ENCODE assay signal across 1 cellular context in genomic region chr10:110918633-110919348, GRCh38.
TF ChIP-seq lines count a peak whose summit lies in the region.

Gene BBIP1, minus strand, starts transcription at chr10:110919180. Its CDS starts 1,023 bp downstream, at chr10:110918157.

TF ChIP-seq in H1, 55 proteins besides CTCF, POLR2A, EP300 and RAD21 (continued from another document):
- TF ChIP-seq SP2 (IDR thresholded peaks at IDR 0.05; ENCODE audit: low read length): peak; percentile 83; the same call in 1 of the 2 replicates
- TF ChIP-seq FOSL1 (IDR thresholded peaks at IDR 0.05; ENCODE audit: insufficient read depth, low read depth, low read length): no peak
- no peak for TF ChIP-seq CHD2 (IDR thresholded peaks at IDR 0.05; ENCODE audit: low read length)
- TF ChIP-seq RFX5 (IDR thresholded peaks at IDR 0.05; ENCODE audit: borderline replicate concordance, low read depth, low read length): no peak
- no peak for TF ChIP-seq EZH2 (IDR thresholded peaks at IDR 0.05; ENCODE audit: low read depth, low read length, severe bottlenecking)
- no peak for TF ChIP-seq CHD1 (IDR thresholded peaks at IDR 0.05; ENCODE audit: low read depth, low read length)
- no peak for TF ChIP-seq ZNF274 (IDR thresholded peaks at IDR 0.05; ENCODE audit: borderline replicate concordance, extremely low read depth, low read length)
- TF ChIP-seq CBX8 (IDR thresholded peaks at IDR 0.05; ENCODE audit: borderline replicate concordance, low read depth, low read length): no peak
- no peak for TF ChIP-seq E2F6 (IDR thresholded peaks at IDR 0.05)
- no peak for TF ChIP-seq BACH1 (IDR thresholded peaks at IDR 0.05; ENCODE audit: low read length)
- no peak for TF ChIP-seq MAFK (IDR thresholded peaks at IDR 0.05; ENCODE audit: low read depth, low read length)
- peak; percentile 89 for TF ChIP-seq GABPA (IDR thresholded peaks at IDR 0.05; ENCODE audit: borderline replicate concordance, insufficient read depth, low read length)
- no peak for TF ChIP-seq CEBPB (IDR thresholded peaks at IDR 0.05; ENCODE audit: low read depth, low read length)
- 0 out of 2 replicates have a peak, but pooled peaks have one; percentile 33 for TF ChIP-seq JUN (IDR thresholded peaks at IDR 0.05; ENCODE audit: low read depth, low read length)
- TF ChIP-seq RXRA (IDR thresholded peaks at IDR 0.05; ENCODE audit: insufficient read depth, low read depth, low read length): no peak
- TF ChIP-seq KDM4A (IDR thresholded peaks at IDR 0.05; ENCODE audit: low read depth, low read length, severe bottlenecking): peak; percentile 41
- no peak for TF ChIP-seq RNF2 (IDR thresholded peaks at IDR 0.05; ENCODE audit: borderline replicate concordance, low read depth, low read length, missing control alignments, poor library complexity, severe bottlenecking)
- TF ChIP-seq SP4 (IDR thresholded peaks at IDR 0.05; ENCODE audit: low read length): peak; percentile 83
- peak in 1 of 2 experiments; percentile 20; a peak in 1 of 4 replicates for TF ChIP-seq HDAC2 (IDR thresholded peaks at IDR 0.05; ENCODE audit: borderline replicate concordance in 1 of 2, low read depth in 2 of 2, low read length in 2 of 2)
- TF ChIP-seq TBP (IDR thresholded peaks at IDR 0.05; ENCODE audit: low read depth, low read length): peak; percentile 58
- peak; percentile 99 for TF ChIP-seq YY1 (IDR thresholded peaks at IDR 0.05; ENCODE audit: low read depth, low read length)
- TF ChIP-seq BCL11A (IDR thresholded peaks at IDR 0.05; ENCODE audit: low read depth in 2 of 2, low read length in 2 of 2): no peak
- no peak for TF ChIP-seq NRF1 (IDR thresholded peaks at IDR 0.05; ENCODE audit: low read depth, low read length)
- no peak for TF ChIP-seq NANOG (IDR thresholded peaks at IDR 0.05; ENCODE audit: insufficient read depth, low read depth, low read length, poor library complexity, severe bottlenecking)
- TF ChIP-seq POU5F1 (IDR thresholded peaks at IDR 0.05; ENCODE audit: low read depth, low read length): no peak
- TF ChIP-seq HDAC6 (IDR thresholded peaks at IDR 0.05; ENCODE audit: low read depth, low read length): no peak
- TF ChIP-seq CHD7 (IDR thresholded peaks at IDR 0.05; ENCODE audit: insufficient replicate concordance, low read length): no peak
- no peak for TF ChIP-seq SUZ12 (IDR thresholded peaks at IDR 0.05; ENCODE audit: low read length)
- TF ChIP-seq, protein P1, sequence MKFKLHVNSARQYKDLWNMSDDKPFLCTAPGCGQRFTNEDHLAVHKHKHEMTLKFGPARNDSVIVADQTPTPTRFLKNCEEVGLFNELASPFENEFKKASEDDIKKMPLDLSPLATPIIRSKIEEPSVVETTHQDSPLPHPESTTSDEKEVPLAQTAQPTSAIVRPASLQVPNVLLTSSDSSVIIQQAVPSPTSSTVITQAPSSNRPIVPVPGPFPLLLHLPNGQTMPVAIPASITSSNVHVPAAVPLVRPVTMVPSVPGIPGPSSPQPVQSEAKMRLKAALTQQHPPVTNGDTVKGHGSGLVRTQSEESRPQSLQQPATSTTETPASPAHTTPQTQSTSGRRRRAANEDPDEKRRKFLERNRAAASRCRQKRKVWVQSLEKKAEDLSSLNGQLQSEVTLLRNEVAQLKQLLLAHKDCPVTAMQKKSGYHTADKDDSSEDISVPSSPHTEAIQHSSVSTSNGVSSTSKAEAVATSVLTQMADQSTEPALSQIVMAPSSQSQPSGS (IDR thresholded peaks at IDR 0.05; ENCODE audit: low read length): peak; percentile 90
- peak; percentile 94 for TF ChIP-seq EGR1 (IDR thresholded peaks at IDR 0.05; ENCODE audit: borderline replicate concordance, low read depth, low read length)
- no peak for TF ChIP-seq KDM5A (IDR thresholded peaks at IDR 0.05; ENCODE audit: low read length)
- no peak for TF ChIP-seq GTF2F1 (IDR thresholded peaks at IDR 0.05; ENCODE audit: borderline replicate concordance, low read depth, low read length)
- no peak; the same call in 1 of the 2 replicates for TF ChIP-seq SP1 (IDR thresholded peaks at IDR 0.05; ENCODE audit: low read depth, low read length)
- TF ChIP-seq POLR2AphosphoS5 (IDR thresholded peaks at IDR 0.05; ENCODE audit: low read depth, low read length): peak; percentile 71; the same call in 1 of the 2 replicates
- TF ChIP-seq PHF8 (conservative IDR thresholded peaks at IDR 0.05; ENCODE audit: low read depth, low read length): peak; percentile 92
- TF ChIP-seq SIX5 (IDR thresholded peaks at IDR 0.05; ENCODE audit: low read depth, low read length): peak; percentile 68
- no peak for TF ChIP-seq CBX5 (IDR thresholded peaks at IDR 0.05; ENCODE audit: low read depth, low read length)
- TF ChIP-seq TAF1 (IDR thresholded peaks at IDR 0.05; ENCODE audit: low read depth, low read length): peak; percentile 65
- TF ChIP-seq CTBP2 (IDR thresholded peaks at IDR 0.05; ENCODE audit: borderline replicate concordance, insufficient read depth, insufficient read length, low read length): no peak
- TF ChIP-seq TCF12 (IDR thresholded peaks at IDR 0.05; ENCODE audit: low read depth, low read length): no peak
- TF ChIP-seq SRF (IDR thresholded peaks at IDR 0.05; ENCODE audit: low read depth, low read length): peak; percentile 35; the same call in 1 of the 2 replicates
- no peak for TF ChIP-seq USF2 (IDR thresholded peaks at IDR 0.05; ENCODE audit: low read length)
